In genomic region chr3:158505117-158505516, GRCh38 we compare ENCODE assay signal across 21 cellular contexts.
"Had no signal": no experiment of that assay in that cellular context is flagged by ENCODE, and none has a peak within 500 bp of the region (broad histone marks: within the 10 kb centered on the region; RNA-seq: fewer than 3 reads in every experiment).

No MANE protein-coding gene starts in this region.

- DNase-seq: colonic mucosa; cortex of kidney; effector CD8-positive, alpha-beta T cell; effector memory CD8-positive, alpha-beta T cell; endodermal cell; erythroblast; esophagus squamous epithelium; foreskin fibroblast; foreskin melanocyte; gastrocnemius medialis; glutamatergic neuron; head of caudate nucleus; heart right ventricle; hippocampal formation; left cardiac atrium; left lung; lower lobe of right lung; mesenchymal stem cell; mucosa of descending colon had no signal

- H3K27ac ChIP-seq: colonic mucosa, epithelial cell of prostate, esophagus squamous epithelium, gastrocnemius medialis, heart right ventricle, left lung, lower lobe of right lung had no signal

- H3K9me3 ChIP-seq: colonic mucosa, lower lobe of right lung, mucosa of descending colon had no signal

- H3K4me3 ChIP-seq: colonic mucosa, esophagus squamous epithelium, gastrocnemius medialis, heart right ventricle, left lung, lower lobe of right lung, mucosa of descending colon had no signal

- H3K4me1 ChIP-seq: colonic mucosa, esophagus squamous epithelium, left lung, lower lobe of right lung had no signal

- H3K27me3 ChIP-seq: colonic mucosa, esophagus squamous epithelium, gastrocnemius medialis, heart right ventricle, left lung had no signal

- H3K36me3 ChIP-seq: colonic mucosa, esophagus squamous epithelium, gastrocnemius medialis, heart right ventricle, left lung, lower lobe of right lung had no signal

- ATAC-seq: effector memory CD8-positive, alpha-beta T cell; esophagus mucosa; gastrocnemius medialis; left cardiac atrium; left lung; lower lobe of right lung; mucosa of descending colon had no signal
